In the genomic region with DNA sequence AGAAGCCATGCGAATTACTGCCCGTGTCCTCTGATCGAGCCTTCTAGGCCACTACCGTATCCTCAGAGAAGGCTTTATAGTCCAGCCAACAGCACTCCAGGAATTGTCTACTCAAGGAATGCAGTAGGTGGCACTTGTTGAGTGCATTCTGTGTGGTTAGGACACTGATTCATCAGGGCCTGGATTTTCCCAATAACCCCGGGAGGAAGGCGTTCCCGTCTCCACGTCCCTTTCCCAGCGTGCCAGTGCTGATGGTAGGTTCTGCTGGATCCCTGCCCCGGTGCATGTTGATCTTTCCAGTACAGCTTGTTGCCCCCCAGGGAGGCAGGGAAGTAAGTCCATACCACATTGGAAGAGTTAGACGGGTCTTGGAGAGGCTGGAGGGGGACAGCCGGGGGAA, we compare ENCODE assay signal across 24 cellular contexts.
DNase-seq lines count a peak whose midpoint lies in the region; ATAC-seq lines count a peak whose summit lies in the region.
"Had no signal": no experiment of that assay in that cellular context is flagged by ENCODE, and none has a peak within 500 bp of the region (broad histone marks: within the 10 kb centered on the region; RNA-seq: fewer than 3 reads in every experiment).

No MANE protein-coding gene starts in this region.

- H3K9ac ChIP-seq in BLaER1 treated with 17β-estradiol and CSF1 and Interleukin-3, amounts not matched to agents 10 nM and 100 nM: no peak overlapping the region

- H3K27ac ChIP-seq in BLaER1 treated with 17β-estradiol and CSF1 and Interleukin-3, amounts not matched to agents 10 nM and 100 nM: no peak overlapping the region
- H3K27ac ChIP-seq: esophagus squamous epithelium, SK-N-MC, transverse colon had no signal

- H3K9me3 ChIP-seq in BLaER1 treated with 17β-estradiol and CSF1 and Interleukin-3, amounts not matched to agents 10 nM and 100 nM (replicated peaks in 1 of 11): peaks cover 0 to 5% (median 0%) of the 10 kb centered on the region in 11 experiments; a peak in 6 of 22 replicates
- H3K9me3 ChIP-seq: esophagus squamous epithelium, mucosa of descending colon, transverse colon had no signal

- H3K4me1 Mint-ChIP-seq in activated CD4-positive, alpha-beta memory T cell treated with anti-CD3 and anti-CD28 coated beads, Interleukin-2, amount 10 ng/mL, durations not matched to agents 7 days and 5 days: peaks cover 86% of the 10 kb centered on the region
- H3K4me1 Mint-ChIP-seq in activated CD4-positive, alpha-beta memory T cell treated with anti-CD3 and anti-CD28 coated beads for 36 hours (ENCODE audit: low read depth): peaks cover 62% of the 10 kb centered on the region
- peaks cover 77% of the 10 kb centered on the region for H3K4me1 Mint-ChIP-seq in activated T-helper 2 cell treated with anti-CD3 and anti-CD28 coated beads, Interferon-gamma antibody, Interleukin-2, Interleukin-4, amounts not matched to agents 10 μg/mL and 5 μg/mL and 100 μg/mL, durations not matched to agents 14 hours and 24 hours and 36 hours (ENCODE audit: low read depth)

- H3K36me3 Mint-ChIP-seq in activated CD4-positive, alpha-beta memory T cell treated with anti-CD3 and anti-CD28 coated beads, Interleukin-2, amount 10 ng/mL, durations not matched to agents 7 days and 5 days (ENCODE audit: low read depth): peaks cover 23% of the 10 kb centered on the region
- H3K36me3 Mint-ChIP-seq in activated CD4-positive, alpha-beta memory T cell treated with anti-CD3 and anti-CD28 coated beads for 36 hours: peaks cover 5% of the 10 kb centered on the region
- peaks cover 47% of the 10 kb centered on the region for H3K36me3 Mint-ChIP-seq in activated T-helper 2 cell treated with anti-CD3 and anti-CD28 coated beads, Interferon-gamma antibody, Interleukin-2, Interleukin-4, amounts not matched to agents 10 μg/mL and 5 μg/mL and 100 μg/mL, durations not matched to agents 14 hours and 24 hours and 36 hours (ENCODE audit: low read depth)

- H3K4me2 ChIP-seq in BLaER1 treated with 17β-estradiol and CSF1 and Interleukin-3, amounts not matched to agents 10 nM and 100 nM: peak overlapping the region in 9 of 11 experiments; percentile 21 to 62 (median 35); a peak in 15 of 22 replicates

- no peaks in the 10 kb centered on the region for H3K9me3 Mint-ChIP-seq in activated CD4-positive, alpha-beta memory T cell treated with anti-CD3 and anti-CD28 coated beads, Interleukin-2, amount 10 ng/mL, durations not matched to agents 7 days and 5 days
- no peaks in the 10 kb centered on the region for H3K9me3 Mint-ChIP-seq in activated CD4-positive, alpha-beta memory T cell treated with anti-CD3 and anti-CD28 coated beads for 36 hours
- H3K9me3 Mint-ChIP-seq in activated T-helper 2 cell treated with anti-CD3 and anti-CD28 coated beads, Interferon-gamma antibody, Interleukin-2, Interleukin-4, amounts not matched to agents 10 μg/mL and 5 μg/mL and 100 μg/mL, durations not matched to agents 14 hours and 24 hours and 36 hours: no peaks in the 10 kb centered on the region
- H3K9me3 Mint-ChIP-seq: activated naive CD4-positive, alpha-beta T cell treated with anti-CD3 and anti-CD28 coated beads for 36 hours; activated T-cell treated with anti-CD3 and anti-CD28 coated beads, Interleukin-2, amount 50 U/mL, for 4 hours; H9 had no signal

- H3K27ac Mint-ChIP-seq in activated CD4-positive, alpha-beta memory T cell treated with anti-CD3 and anti-CD28 coated beads, Interleukin-2, amount 10 ng/mL, durations not matched to agents 7 days and 5 days: peak overlapping the region; percentile 84
- no peak overlapping the region for H3K27ac Mint-ChIP-seq in activated CD4-positive, alpha-beta memory T cell treated with anti-CD3 and anti-CD28 coated beads for 36 hours
- H3K27ac Mint-ChIP-seq in activated T-helper 2 cell treated with anti-CD3 and anti-CD28 coated beads, Interferon-gamma antibody, Interleukin-2, Interleukin-4, amounts not matched to agents 10 μg/mL and 5 μg/mL and 100 μg/mL, durations not matched to agents 14 hours and 24 hours and 36 hours: peak overlapping the region; percentile 58
- H3K27ac Mint-ChIP-seq: B cell, H9, nephron progenitor cell had no signal

- no peak for DNase-seq in activated CD4-positive, alpha-beta memory T cell treated with anti-CD3 and anti-CD28 coated beads, Interleukin-2, amount 10 ng/mL, durations not matched to agents 7 days and 5 days
- no peak for DNase-seq in activated CD4-positive, alpha-beta memory T cell treated with anti-CD3 and anti-CD28 coated beads for 36 hours
- peak; percentile 26 for DNase-seq in Daoy (ENCODE audit: low read depth)
- DNase-seq in activated T-helper 2 cell treated with anti-CD3 and anti-CD28 coated beads, Interferon-gamma antibody, Interleukin-2, Interleukin-4, amounts not matched to agents 10 μg/mL and 5 μg/mL and 100 μg/mL, durations not matched to agents 14 hours and 24 hours and 36 hours (ENCODE audit: low spot score): no peak
- no peak for DNase-seq in retina
- no peak for DNase-seq in NCI-H1417 (lab: John Stamatoyannopoulos, UW)
- DNase-seq: activated naive CD4-positive, alpha-beta T cell treated with anti-CD3 and anti-CD28 coated beads for 36 hours; activated T-cell treated with anti-CD3 and anti-CD28 coated beads, Interleukin-2, amount 50 U/mL, for 4 hours; dermis blood vessel endothelial cell; esophagus squamous epithelium; H9; left cardiac atrium; NCI-H146; NCI-H446 treated with DMSO at 0.1 percent for 48 hours; nephron progenitor cell; stimulated activated CD4-positive, alpha-beta T cell treated with anti-CD3 and anti-CD28 coated beads, Interleukin-2, amount 100 ng/mL, for 24 hours; T1000; transverse colon had no signal

- no peaks in the 10 kb centered on the region for H3K27me3 ChIP-seq in BLaER1 treated with 17β-estradiol and CSF1 and Interleukin-3, amounts not matched to agents 10 nM and 100 nM
- H3K27me3 ChIP-seq: esophagus squamous epithelium, transverse colon had no signal

- H3K4me3 ChIP-seq in BLaER1 treated with 17β-estradiol and CSF1 and Interleukin-3, amounts not matched to agents 10 nM and 100 nM: no peak overlapping the region
- H3K4me3 ChIP-seq: esophagus squamous epithelium, K562, mucosa of descending colon, SK-N-MC, transverse colon had no signal

- POLR2A ChIA-PET in activated CD4-positive, alpha-beta memory T cell treated with anti-CD3 and anti-CD28 coated beads, Interleukin-2, amount 10 ng/mL, durations not matched to agents 7 days and 5 days (lab: Charles Lee): no interaction called here
- POLR2A ChIA-PET in activated CD4-positive, alpha-beta memory T cell treated with anti-CD3 and anti-CD28 coated beads for 36 hours (lab: Charles Lee): no interaction called here

- peaks cover 32 to 66% (median 58%) of the 10 kb centered on the region in 10 experiments for H3K4me1 ChIP-seq in BLaER1 treated with 17β-estradiol and CSF1 and Interleukin-3, amounts not matched to agents 10 nM and 100 nM

- no peak for ATAC-seq in HG03039 (IDR thresholded peaks at IDR 0.05; ENCODE audit: unreplicated experiment)
- ATAC-seq: activated T-cell treated with anti-CD3 and anti-CD28 coated beads, Interleukin-2, amount 50 U/mL, for 4 hours; K562; left cardiac atrium; mucosa of descending colon had no signal

- no peak overlapping the region for H3K4me3 Mint-ChIP-seq in activated CD4-positive, alpha-beta memory T cell treated with anti-CD3 and anti-CD28 coated beads, Interleukin-2, amount 10 ng/mL, durations not matched to agents 7 days and 5 days
- no peak overlapping the region for H3K4me3 Mint-ChIP-seq in activated CD4-positive, alpha-beta memory T cell treated with anti-CD3 and anti-CD28 coated beads for 36 hours
- H3K4me3 Mint-ChIP-seq in activated T-helper 2 cell treated with anti-CD3 and anti-CD28 coated beads, Interferon-gamma antibody, Interleukin-2, Interleukin-4, amounts not matched to agents 10 μg/mL and 5 μg/mL and 100 μg/mL, durations not matched to agents 14 hours and 24 hours and 36 hours (ENCODE audit: low read depth): peak overlapping the region; percentile 23
- H3K4me3 Mint-ChIP-seq: activated naive CD4-positive, alpha-beta T cell treated with anti-CD3 and anti-CD28 coated beads for 36 hours; activated T-cell treated with anti-CD3 and anti-CD28 coated beads, Interleukin-2, amount 50 U/mL, for 4 hours; B cell; H9; nephron progenitor cell had no signal

- H4K20me1 ChIP-seq in BLaER1 treated with 17β-estradiol and CSF1 and Interleukin-3, amounts not matched to agents 10 nM and 100 nM: peaks cover 88 to 100% (median 98%) of the 10 kb centered on the region in 11 experiments

- intact Hi-C loops in activated CD4-positive, alpha-beta memory T cell treated with anti-CD3 and anti-CD28 coated beads for 36 hours (cut with micrococcal nuclease): loop anchor here (5.0 kb wide), 1 partner anchor 60 kb away; no protein-coding TSS in a partner anchor
- intact Hi-C loops in activated T-helper 2 cell treated with anti-CD3 and anti-CD28 coated beads, Interferon-gamma antibody, Interleukin-2, Interleukin-4, amounts not matched to agents 10 μg/mL and 5 μg/mL and 100 μg/mL, durations not matched to agents 14 hours and 24 hours and 36 hours (cut with micrococcal nuclease): no loop called here

- H3K27me3 Mint-ChIP-seq in activated CD4-positive, alpha-beta memory T cell treated with anti-CD3 and anti-CD28 coated beads, Interleukin-2, amount 10 ng/mL, durations not matched to agents 7 days and 5 days: no peaks in the 10 kb centered on the region
- no peaks in the 10 kb centered on the region for H3K27me3 Mint-ChIP-seq in activated CD4-positive, alpha-beta memory T cell treated with anti-CD3 and anti-CD28 coated beads for 36 hours
- H3K27me3 Mint-ChIP-seq in activated T-helper 2 cell treated with anti-CD3 and anti-CD28 coated beads, Interferon-gamma antibody, Interleukin-2, Interleukin-4, amounts not matched to agents 10 μg/mL and 5 μg/mL and 100 μg/mL, durations not matched to agents 14 hours and 24 hours and 36 hours (ENCODE audit: low read depth): no peaks in the 10 kb centered on the region
- H3K27me3 Mint-ChIP-seq: B cell had no signal

- peaks cover 2 to 20% (median 12%) of the 10 kb centered on the region in 11 experiments; a peak in 8 of 22 replicates for H3K36me3 ChIP-seq in BLaER1 treated with 17β-estradiol and CSF1 and Interleukin-3, amounts not matched to agents 10 nM and 100 nM
- H3K36me3 ChIP-seq: esophagus squamous epithelium, transverse colon had no signal

- CTCF ChIA-PET in activated CD4-positive, alpha-beta memory T cell treated with anti-CD3 and anti-CD28 coated beads, Interleukin-2, amount 10 ng/mL, durations not matched to agents 7 days and 5 days (lab: Charles Lee): no interaction called here
- CTCF ChIA-PET in activated CD4-positive, alpha-beta memory T cell treated with anti-CD3 and anti-CD28 coated beads for 36 hours (lab: Charles Lee): no interaction called here
